ENCODE assay signal across 13 cellular contexts in the genomic region with DNA sequence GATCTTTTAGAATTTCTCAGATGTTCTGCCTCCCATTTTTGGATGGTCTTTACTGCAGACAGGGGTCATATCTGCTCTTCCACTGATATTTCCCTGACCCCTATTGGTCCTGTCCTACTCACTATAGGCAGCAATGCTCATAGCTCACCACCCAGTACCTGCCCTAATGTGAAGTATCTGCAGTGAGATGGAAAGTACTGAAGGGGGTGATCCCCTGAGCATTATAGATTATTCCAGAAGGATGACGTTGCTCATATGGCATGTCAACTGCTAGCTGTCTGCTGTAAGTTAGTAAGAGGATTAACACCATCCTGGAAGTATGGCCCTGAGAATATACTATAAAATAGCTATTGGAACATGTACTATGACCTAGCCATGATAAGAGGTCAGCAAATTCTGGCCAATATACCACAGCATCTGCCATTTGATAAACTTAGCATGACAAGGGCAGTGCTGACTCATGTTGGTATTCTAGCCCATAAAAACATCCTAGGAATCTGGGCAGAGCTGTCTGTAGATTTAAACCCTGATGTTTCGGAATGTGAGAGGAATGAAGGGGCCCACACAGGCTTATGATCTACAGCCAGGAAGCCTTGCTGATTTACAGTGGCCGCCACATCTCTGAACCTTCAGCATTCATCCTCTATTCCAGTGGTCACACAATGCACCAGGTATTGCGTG.
A peak's percentile ranks its signal among the peaks of the same experiment; 100 is the strongest.
DNase-seq lines count a peak whose midpoint lies in the region; ATAC-seq and TF ChIP-seq lines count a peak whose summit lies in the region.
"Had no signal": no experiment of that assay in that cellular context is flagged by ENCODE, and none has a peak within 500 bp of the region (broad histone marks: within the 10 kb centered on the region; RNA-seq: fewer than 3 reads in every experiment).

No MANE protein-coding gene starts in this region.

- H3K4me3 ChIP-seq in AG04450 (ENCODE audit: low read depth, low read length) (no peak overlapping the region), BE2C (ENCODE audit: low read depth, low read length) (no peak overlapping the region)
- H3K4me3 ChIP-seq: GM12878, thyroid gland had no signal

- ATAC-seq in GM21825 (IDR thresholded peaks at IDR 0.05; ENCODE audit: unreplicated experiment) (no peak), GM21529 (IDR thresholded peaks at IDR 0.05; ENCODE audit: unreplicated experiment) (no peak)
- ATAC-seq: GM12878 had no signal

- CTCF ChIA-PET in AG04450 (lab: Charles Lee) = interaction anchor here (0.6 to 0.8 kb wide), 2 partner anchors 836 to 877 kb away, joined by 3 to 4 read pairs; no protein-coding TSS in a partner anchor

- in situ Hi-C loops in G401 (cut with HindIII; ENCODE audit: low sequenced_read_pairs) = no loop called here

- no peaks in the 10 kb centered on the region; the same call in 1 of the 2 replicates for H3K4me1 ChIP-seq in BE2C

- TF ChIP-seq CTCF in AG04450 (IDR thresholded peaks at IDR 0.05; ENCODE audit: low read depth, low read length) = no peak
- no peak for TF ChIP-seq CTCF in BE2C (IDR thresholded peaks at IDR 0.05; ENCODE audit: low read depth, low read length)

- POLR2A ChIA-PET in AG04450 (lab: Yijun Ruan, JAX) = interaction anchor here (0.6 to 1.4 kb wide), 2 partner anchors 71 to 869 kb away, joined by 4 to 5 read pairs; no protein-coding TSS in a partner anchor

- H3K27me3 ChIP-seq in AG04450 (ENCODE audit: control insufficient read depth, insufficient read depth, low read length) (no peaks in the 10 kb centered on the region), BE2C (no peaks in the 10 kb centered on the region)
- H3K27me3 ChIP-seq: thyroid gland had no signal

- H3K9me3 ChIP-seq in AG04450 (ENCODE audit: control insufficient read depth, insufficient read depth, low read length) (no peaks in the 10 kb centered on the region), BE2C (no peaks in the 10 kb centered on the region)
- H3K9me3 ChIP-seq: thyroid gland had no signal

- H3K36me3 ChIP-seq in BE2C = no peaks in the 10 kb centered on the region
- H3K36me3 ChIP-seq: thyroid gland had no signal

- DNase-seq in AG04450 (ENCODE audit: low read depth, low spot score) (peak; percentile 46), HK-2 (ENCODE audit: unreplicated experiment) (peak; percentile 13), amniotic epithelial cell (ENCODE audit: low read depth) (peak; percentile 87), islet precursor cell (peak; percentile 88), BE2C (no peak), G401 (ENCODE audit: low spot score) (no peak)
- DNase-seq: activated CD4-positive, alpha-beta T cell treated with anti-CD3 and anti-CD28 coated beads, Interleukin-2, amount 50 U/mL, for 4 hours; thyroid gland had no signal

- no peak overlapping the region for H3K27ac ChIP-seq in AG04450 (ENCODE audit: low read depth, low read length)
- H3K27ac ChIP-seq: C4-2B, KMS-11, thyroid gland had no signal

Comparison
In these comparisons a context has a peak if more than half of its experiments do, and no peak if none do; other contexts are left out.
1. DNase-seq: peak in AG04450 (single experiment), HK-2 (single experiment), amniotic epithelial cell (single experiment) and islet precursor cell (single experiment); none in BE2C (single experiment) and G401 (single experiment).